Comparison of ENCODE assay signal across 1 cellular context in the genomic region with DNA sequence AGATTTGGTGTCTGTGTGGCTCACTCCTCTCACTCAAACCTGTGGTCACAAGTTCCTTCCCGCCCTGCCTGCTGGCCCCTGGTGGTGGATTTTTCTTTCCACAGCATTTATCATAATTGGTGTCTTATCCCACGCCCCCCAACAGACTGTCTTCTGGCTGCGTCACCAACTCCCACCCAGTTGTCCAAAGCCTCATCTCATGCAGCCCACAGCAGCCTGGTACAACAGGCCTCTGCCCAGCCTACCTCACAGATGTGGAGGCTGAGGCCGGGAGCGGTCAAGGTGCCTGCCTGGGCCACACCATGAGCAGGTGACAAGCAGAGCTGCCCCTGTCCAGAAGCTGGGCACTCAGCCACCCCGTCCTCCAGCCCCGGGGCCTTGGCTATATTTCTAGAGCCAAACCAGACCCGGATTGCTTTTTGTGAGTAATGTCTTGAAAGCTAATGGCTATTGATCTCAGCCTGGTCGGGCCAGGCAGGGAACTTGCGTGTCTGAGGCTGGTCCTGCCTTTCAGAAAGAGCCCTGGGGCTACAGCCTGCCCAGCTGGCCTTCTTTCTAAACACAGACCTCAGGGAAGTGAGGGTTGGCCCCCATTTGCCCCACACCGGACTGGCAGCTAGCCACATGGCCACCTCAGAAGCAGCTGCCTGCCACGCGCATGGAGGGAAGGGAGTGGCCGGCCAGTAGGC.
TF ChIP-seq lines count a peak whose summit lies in the region.

No MANE protein-coding gene starts in this region.

TF ChIP-seq in SK-N-SH, 30 proteins besides CTCF, POLR2A, EP300 and RAD21 (continued from another document):
- TF ChIP-seq EZH2phosphoT487 (IDR thresholded peaks at IDR 0.05; ENCODE audit: borderline replicate concordance, low read depth) = no peak
- no peak for TF ChIP-seq TCF12 (IDR thresholded peaks at IDR 0.05)
- TF ChIP-seq RXRA (IDR thresholded peaks at IDR 0.05; ENCODE audit: borderline replicate concordance, low read depth) = no peak
- TF ChIP-seq ELF1 (IDR thresholded peaks at IDR 0.05) = no peak
- TF ChIP-seq YY1 (IDR thresholded peaks at IDR 0.05; ENCODE audit: low read depth) = no peak
- TF ChIP-seq RCOR1 (IDR thresholded peaks at IDR 0.05; ENCODE audit: low read length) = no peak
- TF ChIP-seq, protein P1, sequence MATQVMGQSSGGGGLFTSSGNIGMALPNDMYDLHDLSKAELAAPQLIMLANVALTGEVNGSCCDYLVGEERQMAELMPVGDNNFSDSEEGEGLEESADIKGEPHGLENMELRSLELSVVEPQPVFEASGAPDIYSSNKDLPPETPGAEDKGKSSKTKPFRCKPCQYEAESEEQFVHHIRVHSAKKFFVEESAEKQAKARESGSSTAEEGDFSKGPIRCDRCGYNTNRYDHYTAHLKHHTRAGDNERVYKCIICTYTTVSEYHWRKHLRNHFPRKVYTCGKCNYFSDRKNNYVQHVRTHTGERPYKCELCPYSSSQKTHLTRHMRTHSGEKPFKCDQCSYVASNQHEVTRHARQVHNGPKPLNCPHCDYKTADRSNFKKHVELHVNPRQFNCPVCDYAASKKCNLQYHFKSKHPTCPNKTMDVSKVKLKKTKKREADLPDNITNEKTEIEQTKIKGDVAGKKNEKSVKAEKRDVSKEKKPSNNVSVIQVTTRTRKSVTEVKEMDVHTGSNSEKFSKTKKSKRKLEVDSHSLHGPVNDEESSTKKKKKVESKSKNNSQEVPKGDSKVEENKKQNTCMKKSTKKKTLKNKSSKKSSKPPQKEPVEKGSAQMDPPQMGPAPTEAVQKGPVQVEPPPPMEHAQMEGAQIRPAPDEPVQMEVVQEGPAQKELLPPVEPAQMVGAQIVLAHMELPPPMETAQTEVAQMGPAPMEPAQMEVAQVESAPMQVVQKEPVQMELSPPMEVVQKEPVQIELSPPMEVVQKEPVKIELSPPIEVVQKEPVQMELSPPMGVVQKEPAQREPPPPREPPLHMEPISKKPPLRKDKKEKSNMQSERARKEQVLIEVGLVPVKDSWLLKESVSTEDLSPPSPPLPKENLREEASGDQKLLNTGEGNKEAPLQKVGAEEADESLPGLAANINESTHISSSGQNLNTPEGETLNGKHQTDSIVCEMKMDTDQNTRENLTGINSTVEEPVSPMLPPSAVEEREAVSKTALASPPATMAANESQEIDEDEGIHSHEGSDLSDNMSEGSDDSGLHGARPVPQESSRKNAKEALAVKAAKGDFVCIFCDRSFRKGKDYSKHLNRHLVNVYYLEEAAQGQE (IDR thresholded peaks at IDR 0.05; ENCODE audit: low read depth, low read length) = no peak
- TF ChIP-seq, protein P2, sequence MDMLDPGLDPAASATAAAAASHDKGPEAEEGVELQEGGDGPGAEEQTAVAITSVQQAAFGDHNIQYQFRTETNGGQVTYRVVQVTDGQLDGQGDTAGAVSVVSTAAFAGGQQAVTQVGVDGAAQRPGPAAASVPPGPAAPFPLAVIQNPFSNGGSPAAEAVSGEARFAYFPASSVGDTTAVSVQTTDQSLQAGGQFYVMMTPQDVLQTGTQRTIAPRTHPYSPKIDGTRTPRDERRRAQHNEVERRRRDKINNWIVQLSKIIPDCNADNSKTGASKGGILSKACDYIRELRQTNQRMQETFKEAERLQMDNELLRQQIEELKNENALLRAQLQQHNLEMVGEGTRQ (IDR thresholded peaks at IDR 0.05; ENCODE audit: borderline replicate concordance, low read depth, low read length) = no peak
- TF ChIP-seq FOXM1 (IDR thresholded peaks at IDR 0.05; ENCODE audit: low read depth) = no peak
